Comparison of ENCODE assay signal across 32 cellular contexts in the genomic region with DNA sequence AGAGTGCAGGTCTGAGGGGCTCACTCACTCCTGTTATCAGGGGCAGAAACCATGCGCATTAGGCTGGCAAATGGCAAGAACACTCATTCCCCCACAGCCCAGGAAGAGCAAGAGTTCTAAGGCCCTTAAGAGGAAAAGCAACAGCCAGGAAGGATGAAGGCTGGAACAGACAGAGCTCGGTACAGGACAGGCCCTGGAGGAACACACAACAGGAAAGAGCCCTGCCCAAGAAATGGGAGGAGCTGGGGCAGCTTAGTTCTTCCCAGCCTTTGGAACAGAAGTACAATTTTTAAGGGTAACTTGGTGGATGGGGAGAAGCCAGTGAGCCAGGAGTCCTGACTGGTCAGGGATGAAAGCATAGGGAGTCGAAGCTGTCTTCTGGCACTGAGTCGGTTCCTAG. TPM values are rescaled to one million over a fixed set of nuclear protein-coding genes. Genes with fewer than 3 reads are reported as not detected.
DNase-seq lines count a peak whose midpoint lies in the region; ATAC-seq, FAIRE-seq and TF ChIP-seq lines count a peak whose summit lies in the region.
"Had no signal": no experiment of that assay in that cellular context is flagged by ENCODE, and none has a peak within 500 bp of the region (broad histone marks: within the 10 kb centered on the region; RNA-seq: fewer than 3 reads in every experiment).

No MANE protein-coding gene starts in this region.

- TF ChIP-seq RAD21 in A549 (conservative IDR thresholded peaks at IDR 0.05 in 1 of 2, IDR thresholded peaks at IDR 0.05 in 1 of 2): no peak

- no peaks in the 10 kb centered on the region for H3K4me1 ChIP-seq in A549
- no peaks in the 10 kb centered on the region for H3K4me1 ChIP-seq in Panc1 (ENCODE audit: control insufficient read depth, insufficient read depth, low read length)
- H3K4me1 ChIP-seq: breast epithelium, foreskin keratinocyte, heart right ventricle, sigmoid colon, suprapubic skin had no signal

- 84% methylated on average over 3 of the region's 4 CpGs for WGBS in A549 (ENCODE audit: missing lambda C conversion rate)

- H3K27me3 Mint-ChIP-seq in glutamatergic neuron (ENCODE audit: unreplicated experiment): peaks cover 4% of the 10 kb centered on the region
- H3K27me3 Mint-ChIP-seq: CD4-positive, CD25-positive, alpha-beta regulatory T cell; stimulated activated memory B cell treated with anti-CD40 and anti-IgM and Interleukin-4, amounts not matched to agents 10 μg/mL and 1 μg/mL and 100 μg/mL, for 72 hours had no signal

- DNase-seq in NCI-H146 (lab: John Stamatoyannopoulos, UW): peak; percentile 22
- DNase-seq in NCI-H146 treated with DMSO at 0.1 percent for 48 hours (lab: John Stamatoyannopoulos, UW; ENCODE audit: unreplicated experiment): no peak
- no peak for DNase-seq in A549 (ENCODE audit: low read depth in 1 of 2, low spot score in 1 of 2)
- no peak for DNase-seq in Panc1 (ENCODE audit: low read depth, low spot score)
- DNase-seq in glutamatergic neuron: no peak
- no peak for DNase-seq in stimulated activated CD4-positive, alpha-beta T cell treated with anti-CD3 and anti-CD28 coated beads, Interleukin-2, amount 100 ng/mL, for 24 hours
- DNase-seq: activated naive CD4-positive, alpha-beta T cell treated with Interleukin-2 at 50 U/mL for 16 hours; activated T-cell treated with anti-CD3 and anti-CD28 coated beads, Interleukin-2, amount 50 U/mL, for 1 hour; CD4-positive, CD25-positive, alpha-beta regulatory T cell; effector CD4-positive, alpha-beta T cell; foreskin keratinocyte; heart right ventricle; NCI-H1436; OCI-M1; SHP77; sigmoid colon; stimulated activated CD4-positive, alpha-beta T cell treated with anti-CD3 and anti-CD28 coated beads, Interleukin-4, amount 100 ng/mL, for 4 hours; SW 1271 had no signal

- BruUV-seq in Panc1 (replicated peaks; lab: Mats Ljungman, UMichigan): no TSS peak

- no peak for FAIRE-seq in A549 (lab: Jason Lieb, UNC)
- FAIRE-seq: HTR-8/SVneo had no signal

- TF ChIP-seq CTCF in A549 (IDR thresholded peaks at IDR 0.05) (no peak), Panc1 (IDR thresholded peaks at IDR 0.05) (no peak), glutamatergic neuron (IDR thresholded peaks at IDR 0.05; ENCODE audit: partially characterized antibody, unreplicated experiment) (no peak)

- no peaks in the 10 kb centered on the region for H3K36me3 Mint-ChIP-seq in glutamatergic neuron (ENCODE audit: unreplicated experiment)
- H3K36me3 Mint-ChIP-seq: CD4-positive, CD25-positive, alpha-beta regulatory T cell; stimulated activated memory B cell treated with anti-CD40 and anti-IgM and Interleukin-4, amounts not matched to agents 10 μg/mL and 1 μg/mL and 100 μg/mL, for 72 hours had no signal

- no peak for TF ChIP-seq POLR2A in A549 (IDR thresholded peaks at IDR 0.05; ENCODE audit: low read length)

- H3K27me3 ChIP-seq in Panc1 (ENCODE audit: control insufficient read depth, insufficient read depth, low read length): no peaks in the 10 kb centered on the region
- H3K27me3 ChIP-seq: breast epithelium, foreskin keratinocyte had no signal

- no peaks in the 10 kb centered on the region for H3K36me3 ChIP-seq in Panc1 (ENCODE audit: control insufficient read depth, insufficient read depth, low read length)
- H3K36me3 ChIP-seq: breast epithelium, heart right ventricle, sigmoid colon, suprapubic skin had no signal

- no peak overlapping the region for H3K4me3 ChIP-seq in A549
- no peak overlapping the region for H3K4me3 ChIP-seq in Panc1 (ENCODE audit: low read depth in 2 of 2, low read length in 2 of 2)
- H3K4me3 ChIP-seq: breast epithelium, heart right ventricle, lung, sigmoid colon, suprapubic skin had no signal

- in situ Hi-C loops in Panc1 (cut with HindIII; ENCODE audit: low pct_unique_long_range_greater_than_20kb, low sequenced_read_pairs): no loop called here

- no peaks in the 10 kb centered on the region for H3K9me3 ChIP-seq in A549
- H3K9me3 ChIP-seq in Panc1 (ENCODE audit: control insufficient read depth, insufficient read depth, low read depth, low read length): no peaks in the 10 kb centered on the region
- H3K9me3 ChIP-seq: breast epithelium, heart right ventricle, sigmoid colon, suprapubic skin had no signal

- H3K27ac ChIP-seq in A549 (no peak overlapping the region), Panc1 (ENCODE audit: low read length) (peak overlapping the region; percentile 48; the same call in 1 of the 2 replicates)
- H3K27ac ChIP-seq: 22Rv1, breast epithelium, foreskin keratinocyte, heart right ventricle, KMS-11, sigmoid colon, suprapubic skin had no signal

- no peak overlapping the region for H3K27ac Mint-ChIP-seq in glutamatergic neuron (ENCODE audit: unreplicated experiment)
- H3K27ac Mint-ChIP-seq: CD4-positive, CD25-positive, alpha-beta regulatory T cell; stimulated activated memory B cell treated with anti-CD40 and anti-IgM and Interleukin-4, amounts not matched to agents 10 μg/mL and 1 μg/mL and 100 μg/mL, for 72 hours had no signal

- POLR2A ChIA-PET in A549 (lab: Yijun Ruan, JAX): no interaction called here
- POLR2A ChIA-PET in Panc1 (lab: Charles Lee): interaction anchor here (0.9 kb wide), 1 partner anchor 14 kb away, joined by 6 read pairs; a partner anchor contains a TSS

- H3K4me1 Mint-ChIP-seq in glutamatergic neuron (ENCODE audit: low read depth, unreplicated experiment): no peaks in the 10 kb centered on the region
- H3K4me1 Mint-ChIP-seq: CD4-positive, CD25-positive, alpha-beta regulatory T cell; stimulated activated memory B cell treated with anti-CD40 and anti-IgM and Interleukin-4, amounts not matched to agents 10 μg/mL and 1 μg/mL and 100 μg/mL, for 72 hours had no signal

- peak overlapping the region; percentile 25 for H3K4me3 Mint-ChIP-seq in glutamatergic neuron (ENCODE audit: unreplicated experiment)
- H3K4me3 Mint-ChIP-seq: stimulated activated memory B cell treated with anti-CD40 and anti-IgM and Interleukin-4, amounts not matched to agents 10 μg/mL and 1 μg/mL and 100 μg/mL, for 72 hours had no signal

- CTCF ChIA-PET in A549 (lab: Yijun Ruan, JAX) (no interaction called here), Panc1 (lab: Charles Lee) (no interaction called here)

- H3K4me2 ChIP-seq in A549: no peak overlapping the region
- H3K4me2 ChIP-seq: KMS-11 had no signal

- TF ChIP-seq EP300 in A549 (IDR thresholded peaks at IDR 0.05): no peak

- peak; percentile 30 to 37; a peak in 1 of 6 replicates for ATAC-seq in A549
- ATAC-seq in Panc1: peak; percentile 62
- no peak for ATAC-seq in esophagus mucosa
- ATAC-seq in HG03135 (IDR thresholded peaks at IDR 0.05; ENCODE audit: unreplicated experiment): no peak
- ATAC-seq: foreskin keratinocyte; heart right ventricle; stimulated activated memory B cell treated with anti-CD40 and anti-IgM and Interleukin-4, amounts not matched to agents 10 μg/mL and 1 μg/mL and 100 μg/mL, for 72 hours had no signal

- intact Hi-C loops in Panc1 (cut with micrococcal nuclease; ENCODE audit: unreplicated experiment): no loop called here

- H3K9me3 Mint-ChIP-seq in glutamatergic neuron (ENCODE audit: unreplicated experiment): no peaks in the 10 kb centered on the region
- H3K9me3 Mint-ChIP-seq: CD4-positive, CD25-positive, alpha-beta regulatory T cell; stimulated activated memory B cell treated with anti-CD40 and anti-IgM and Interleukin-4, amounts not matched to agents 10 μg/mL and 1 μg/mL and 100 μg/mL, for 72 hours had no signal

TF ChIP-seq in A549, 52 proteins besides CTCF, POLR2A, EP300 and RAD21:
- TF ChIP-seq HOXB13 (CRISPR knock-in tag; IDR thresholded peaks at IDR 0.05; ENCODE audit: low read depth) (no peak), HOXA7 (CRISPR knock-in tag; IDR thresholded peaks at IDR 0.05) (no peak), ZC3H11A (IDR thresholded peaks at IDR 0.05) (no peak), NPAS2 (CRISPR knock-in tag; IDR thresholded peaks at IDR 0.05; ENCODE audit: borderline replicate concordance) (no peak), RARB (CRISPR knock-in tag; IDR thresholded peaks at IDR 0.05) (no peak), E2F6 (IDR thresholded peaks at IDR 0.05; ENCODE audit: borderline replicate concordance, low read depth) (no peak)
- TF ChIP-seq, protein P1, sequence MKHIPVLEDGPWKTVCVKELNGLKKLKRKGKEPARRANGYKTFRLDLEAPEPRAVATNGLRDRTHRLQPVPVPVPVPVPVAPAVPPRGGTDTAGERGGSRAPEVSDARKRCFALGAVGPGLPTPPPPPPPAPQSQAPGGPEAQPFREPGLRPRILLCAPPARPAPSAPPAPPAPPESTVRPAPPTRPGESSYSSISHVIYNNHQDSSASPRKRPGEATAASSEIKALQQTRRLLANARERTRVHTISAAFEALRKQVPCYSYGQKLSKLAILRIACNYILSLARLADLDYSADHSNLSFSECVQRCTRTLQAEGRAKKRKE (CRISPR knock-in tag; IDR thresholded peaks at IDR 0.05; ENCODE audit: low read depth): no peak

RNA-seq across cellular contexts. Expression of gene OR2B2, which starts 32.4 kb away (rescaled TPM):
- polyA plus RNA-seq in A549 (2011; rRNA removed) (not detected in 2 replicates), A549 (2017; fragmentation: RNase III; extraction: RNeasy Plus Mini Kit Qiagen cat#74134 plus additional on column Dnase treatment) (not detected in 3 replicates)
- polyA plus RNA-seq in A549 (2012; cell fraction: cytosol; rRNA removed): not detected in 2 replicates
- polyA plus RNA-seq in A549 (2012; cell fraction: nucleus; rRNA removed): not detected in 2 replicates
- polyA minus RNA-seq in A549 (2011; rRNA and poly(A)+ RNA removed): not detected in 2 replicates
- total RNA-seq in Panc1 (2021; ENCODE audit: unreplicated experiment) (not detected), glutamatergic neuron (ENCODE audit: unreplicated experiment) (not detected), esophagus mucosa (not detected)
- polyA plus RNA-seq in Panc1 (2012; ENCODE audit: insufficient read length): not detected
- total RNA-seq: activated CD8-positive, alpha-beta memory T cell treated with anti-CD3 and anti-CD28 coated beads for 36 hours; breast epithelium; CD4-positive, CD25-positive, alpha-beta regulatory T cell; foreskin keratinocyte; heart right ventricle; lung; NCI-H460; posterior vena cava; sigmoid colon; suprapubic skin; urinary bladder had no signal
- polyA plus RNA-seq: CD4-positive, CD25-positive, alpha-beta regulatory T cell; esophagus; foreskin keratinocyte; heart right ventricle; lung; sigmoid colon; urinary bladder had no signal

Comparison
In these comparisons a context has a peak if more than half of its experiments do, and no peak if none do; other contexts are left out.
1. ATAC-seq: peak in A549 (2 of 2) and Panc1 (single experiment); none in esophagus mucosa (single experiment) and HG03135 (single experiment).